ENCODE assay signal across 9 cellular contexts in the genomic region with DNA sequence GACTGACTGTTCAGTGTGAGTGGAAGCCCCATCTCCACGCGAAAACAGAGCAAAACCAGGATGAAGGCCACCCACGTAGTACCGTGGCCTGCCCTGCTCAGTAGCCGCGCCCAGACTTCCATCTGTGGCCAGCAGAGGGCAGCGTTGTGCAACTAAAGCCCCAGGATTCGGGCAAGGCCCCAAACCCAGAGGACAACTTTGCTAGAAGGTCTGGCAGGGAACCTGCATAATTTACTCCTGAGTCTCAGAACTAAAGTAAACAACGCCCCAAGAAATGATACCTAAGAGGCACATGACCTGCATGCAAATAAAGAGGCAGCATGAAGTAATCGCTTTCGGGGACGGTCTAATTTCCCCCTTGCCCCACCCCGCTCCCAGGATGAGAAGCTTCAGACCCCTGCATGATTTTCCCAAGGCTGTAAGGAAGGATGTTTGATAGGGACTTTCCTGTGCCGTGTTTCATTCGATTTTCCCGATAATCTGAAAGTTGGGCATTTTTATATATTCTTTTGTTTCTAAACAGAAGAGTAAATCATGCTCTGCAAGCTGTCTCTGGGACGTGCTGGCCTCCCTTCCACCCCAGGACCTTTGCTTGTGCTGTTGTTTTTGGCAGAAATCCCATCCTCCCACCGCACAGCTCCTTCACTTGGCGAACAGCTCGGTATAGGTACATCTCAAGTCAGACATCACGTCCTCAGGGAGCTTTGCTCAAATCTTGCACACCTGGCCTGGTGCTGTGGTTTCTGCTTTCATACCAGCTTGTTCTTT. TPM values are rescaled to one million over a fixed set of nuclear protein-coding genes. Genes with fewer than 3 reads are reported as not detected.
DNase-seq lines count a peak whose midpoint lies in the region; ATAC-seq and TF ChIP-seq lines count a peak whose summit lies in the region.
"Had no signal": no experiment of that assay in that cellular context is flagged by ENCODE, and none has a peak within 500 bp of the region (broad histone marks: within the 10 kb centered on the region; RNA-seq: fewer than 3 reads in every experiment).

No MANE protein-coding gene starts in this region.

- peak overlapping the region; percentile 72; the same call in 1 of the 2 replicates for H3K27ac Mint-ChIP-seq in WTC11
- H3K27ac Mint-ChIP-seq: dendritic cell treated with granulocyte-macrophage colony-stimulating factor and Interleukin-4, amounts not matched to agents 40 ng/mL and 50 ng/mL, for 4 days had no signal

- no peak for TF ChIP-seq POLR2A in breast epithelium (IDR thresholded peaks at IDR 0.05)

- TF ChIP-seq CTCF in WTC11 (IDR thresholded peaks at IDR 0.05) = peak; percentile 90
- peak; percentile 85 to 89 (median 87) for TF ChIP-seq CTCF in breast epithelium (IDR thresholded peaks at IDR 0.05)

- no peaks in the 10 kb centered on the region for H3K9me3 ChIP-seq in breast epithelium

- DNase-seq in DMS53 treated with DMSO at 0.1 percent for 48 hours (lab: John Stamatoyannopoulos, UW; ENCODE audit: unreplicated experiment) = peak; percentile 37
- peak; percentile 49 for DNase-seq in GOT3 (lab: John Stamatoyannopoulos, UW)
- DNase-seq in NCI-H146 treated with DMSO at 0.1 percent for 48 hours (lab: John Stamatoyannopoulos, UW; ENCODE audit: unreplicated experiment) = peak; percentile 16
- peak; percentile 91 for DNase-seq in WTC11 (ENCODE audit: low spot score)
- peak; percentile 78 to 93 for DNase-seq in breast epithelium (ENCODE audit: low spot score in 2 of 2)
- peak; percentile 87 for DNase-seq in islet precursor cell
- DNase-seq in stimulated activated CD4-positive, alpha-beta T cell treated with anti-CD3 and anti-CD28 coated beads, Interleukin-15, amount 100 ng/mL, for 48 hours (ENCODE audit: low read depth in 2 of 2) = peak; percentile 52 to 70

- H3K36me3 Mint-ChIP-seq in WTC11 = no peaks in the 10 kb centered on the region

- H3K4me1 Mint-ChIP-seq in WTC11 = peaks cover 55% of the 10 kb centered on the region

- no peaks in the 10 kb centered on the region for H3K9me3 Mint-ChIP-seq in WTC11
- H3K9me3 Mint-ChIP-seq: dendritic cell treated with granulocyte-macrophage colony-stimulating factor and Interleukin-4, amounts not matched to agents 40 ng/mL and 50 ng/mL, for 4 days had no signal

- H3K27ac ChIP-seq in breast epithelium = no peak overlapping the region

- intact Hi-C loops in breast epithelium (cut with DNase I; ENCODE audit: low total_unique reads) = loop anchor here (10.0 kb wide), 1 partner anchor 218 kb away; a partner anchor contains a TSS

- POLR2A ChIA-PET in WTC11 (lab: Charles Lee) = no interaction called here

- H3K36me3 ChIP-seq in breast epithelium = no peaks in the 10 kb centered on the region

- no peaks in the 10 kb centered on the region for H3K27me3 ChIP-seq in breast epithelium

- H3K4me3 ChIP-seq in breast epithelium = no peak overlapping the region

- no peaks in the 10 kb centered on the region for H3K4me1 ChIP-seq in breast epithelium

- ATAC-seq in WTC11 = peak; percentile 82
- no peak for ATAC-seq in HG03025 (IDR thresholded peaks at IDR 0.05; ENCODE audit: low FRiP score, unreplicated experiment)

- CTCF ChIA-PET in WTC11 (lab: Charles Lee) = interaction anchor here (0.7 to 5.4 kb wide), 17 partner anchors 10 to 101 kb away, joined by 3 to 29 read pairs (median 3); a partner anchor contains a TSS

- no peak overlapping the region for H3K4me3 Mint-ChIP-seq in WTC11
- H3K4me3 Mint-ChIP-seq: dendritic cell treated with granulocyte-macrophage colony-stimulating factor and Interleukin-4, amounts not matched to agents 40 ng/mL and 50 ng/mL, for 4 days had no signal

- no peaks in the 10 kb centered on the region; the same call in 1 of the 2 replicates for H3K27me3 Mint-ChIP-seq in WTC11 (ENCODE audit: low read depth)

TF ChIP-seq in WTC11, 78 proteins besides CTCF, POLR2A, EP300 and RAD21:
- TF ChIP-seq, protein P1, sequence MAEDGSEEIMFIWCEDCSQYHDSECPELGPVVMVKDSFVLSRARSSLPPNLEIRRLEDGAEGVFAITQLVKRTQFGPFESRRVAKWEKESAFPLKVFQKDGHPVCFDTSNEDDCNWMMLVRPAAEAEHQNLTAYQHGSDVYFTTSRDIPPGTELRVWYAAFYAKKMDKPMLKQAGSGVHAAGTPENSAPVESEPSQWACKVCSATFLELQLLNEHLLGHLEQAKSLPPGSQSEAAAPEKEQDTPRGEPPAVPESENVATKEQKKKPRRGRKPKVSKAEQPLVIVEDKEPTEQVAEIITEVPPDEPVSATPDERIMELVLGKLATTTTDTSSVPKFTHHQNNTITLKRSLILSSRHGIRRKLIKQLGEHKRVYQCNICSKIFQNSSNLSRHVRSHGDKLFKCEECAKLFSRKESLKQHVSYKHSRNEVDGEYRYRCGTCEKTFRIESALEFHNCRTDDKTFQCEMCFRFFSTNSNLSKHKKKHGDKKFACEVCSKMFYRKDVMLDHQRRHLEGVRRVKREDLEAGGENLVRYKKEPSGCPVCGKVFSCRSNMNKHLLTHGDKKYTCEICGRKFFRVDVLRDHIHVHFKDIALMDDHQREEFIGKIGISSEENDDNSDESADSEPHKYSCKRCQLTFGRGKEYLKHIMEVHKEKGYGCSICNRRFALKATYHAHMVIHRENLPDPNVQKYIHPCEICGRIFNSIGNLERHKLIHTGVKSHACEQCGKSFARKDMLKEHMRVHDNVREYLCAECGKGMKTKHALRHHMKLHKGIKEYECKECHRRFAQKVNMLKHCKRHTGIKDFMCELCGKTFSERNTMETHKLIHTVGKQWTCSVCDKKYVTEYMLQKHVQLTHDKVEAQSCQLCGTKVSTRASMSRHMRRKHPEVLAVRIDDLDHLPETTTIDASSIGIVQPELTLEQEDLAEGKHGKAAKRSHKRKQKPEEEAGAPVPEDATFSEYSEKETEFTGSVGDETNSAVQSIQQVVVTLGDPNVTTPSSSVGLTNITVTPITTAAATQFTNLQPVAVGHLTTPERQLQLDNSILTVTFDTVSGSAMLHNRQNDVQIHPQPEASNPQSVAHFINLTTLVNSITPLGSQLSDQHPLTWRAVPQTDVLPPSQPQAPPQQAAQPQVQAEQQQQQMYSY (CRISPR knock-in tag; IDR thresholded peaks at IDR 0.05) = no peak
- peak; percentile 87 for TF ChIP-seq GTF2I (CRISPR knock-in tag; conservative IDR thresholded peaks at IDR 0.05)
- TF ChIP-seq RELA (CRISPR knock-in tag; IDR thresholded peaks at IDR 0.05; ENCODE audit: borderline replicate concordance) = no peak
- TF ChIP-seq, protein P2, sequence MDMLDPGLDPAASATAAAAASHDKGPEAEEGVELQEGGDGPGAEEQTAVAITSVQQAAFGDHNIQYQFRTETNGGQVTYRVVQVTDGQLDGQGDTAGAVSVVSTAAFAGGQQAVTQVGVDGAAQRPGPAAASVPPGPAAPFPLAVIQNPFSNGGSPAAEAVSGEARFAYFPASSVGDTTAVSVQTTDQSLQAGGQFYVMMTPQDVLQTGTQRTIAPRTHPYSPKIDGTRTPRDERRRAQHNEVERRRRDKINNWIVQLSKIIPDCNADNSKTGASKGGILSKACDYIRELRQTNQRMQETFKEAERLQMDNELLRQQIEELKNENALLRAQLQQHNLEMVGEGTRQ (CRISPR knock-in tag; IDR thresholded peaks at IDR 0.05) = peak; percentile 41; the same call in 1 of the 2 replicates

RNA-seq across cellular contexts. Expression of a gene that starts 18.6 kb away (rescaled TPM):
- 197 to 237 TPM (median 229 TPM) in 3 replicates for total RNA-seq in WTC11 (2021)
- total RNA-seq in breast epithelium = 10 to 100 TPM; 20.2 to 34.7 (median 29.7) TPM

Comparison
In these comparisons a context has a peak if more than half of its experiments do, and no peak if none do; other contexts are left out.
1. DNase-seq: peak in every context shown above with its lines; median percentile 91 in WTC11; 87 in islet precursor cell; 86 in breast epithelium; 61 in stimulated activated CD4-positive, alpha-beta T cell treated with anti-CD3 and anti-CD28 coated beads, Interleukin-15, amount 100 ng/mL, for 48 hours; 49 in GOT3; 37 in DMS53 treated with DMSO at 0.1 percent for 48 hours; 16 in NCI-H146 treated with DMSO at 0.1 percent for 48 hours.